Comparison of ENCODE assay signal across 8 cellular contexts in genomic region chr19:10928563-10929401, GRCh38. TPM values are rescaled to one million over a fixed set of nuclear protein-coding genes. Genes with fewer than 3 reads are reported as not detected.
DNase-seq lines count a peak whose midpoint lies in the region; ATAC-seq and TF ChIP-seq lines count a peak whose summit lies in the region.

TIMM29 (plus strand) TSS chr19:10928811; CDS start chr19:10928823, 12 bp downstream.
YIPF2 (minus strand) TSS chr19:10928639; CDS start chr19:10928410, 229 bp downstream.

- H3K27me3 ChIP-seq in hepatocyte = no peaks in the 10 kb centered on the region

- peak within 1 kb of the TSS; percentile 88 for H3K4me3 ChIP-seq in astrocyte of the cerebellum (ENCODE audit: low read depth, low read length)
- peak within 1 kb of the TSS; percentile 65 for H3K4me3 ChIP-seq in hepatocyte

- peaks cover 65% of the 10 kb centered on the region for H3K79me2 ChIP-seq in hepatocyte

- TF ChIP-seq CTCF in astrocyte of the cerebellum (IDR thresholded peaks at IDR 0.05; ENCODE audit: low read depth, low read length, missing control alignments) = no peak
- TF ChIP-seq CTCF in hepatocyte (IDR thresholded peaks at IDR 0.05; ENCODE audit: poor library complexity) = no peak

- H3K4me1 ChIP-seq in hepatocyte (ENCODE audit: insufficient read depth) = peaks cover 12% of the 10 kb centered on the region

- peaks cover 4% of the 10 kb centered on the region for H4K20me1 ChIP-seq in hepatocyte (ENCODE audit: insufficient read depth, poor library complexity, severe bottlenecking)

- WGBS in hepatocyte (ENCODE audit: low lambda C conversion rate, missing lambda C conversion rate) = 3% methylated on average over 54 of the region's 96 CpGs

- H3K9me2 ChIP-seq in hepatocyte (replicated peaks; ENCODE audit: insufficient read depth) = no peaks in the 10 kb centered on the region

- no peaks in the 10 kb centered on the region for H3K36me3 ChIP-seq in hepatocyte (replicated peaks; ENCODE audit: insufficient read depth, low read depth)

- no peaks in the 10 kb centered on the region for H3K9me3 ChIP-seq in hepatocyte (ENCODE audit: low read depth)

- DNase-seq in NCI-H2029 (lab: John Stamatoyannopoulos, UW) (peak; percentile 98), T-helper 22 cell (ENCODE audit: low read depth) (peak; percentile 91), astrocyte of the cerebellum (ENCODE audit: low read depth) (peak; percentile 96), hepatocyte (ENCODE audit: low spot score) (peak; percentile 99), renal cortical epithelial cell (ENCODE audit: low read depth) (peak; percentile 96)

- peak within 1 kb of the TSS; percentile 76 for H3K27ac ChIP-seq in hepatocyte

- peak within 1 kb of the TSS; percentile 97 for H3K4me2 ChIP-seq in hepatocyte

- ATAC-seq in GM18498 (IDR thresholded peaks at IDR 0.05; ENCODE audit: unreplicated experiment) (peak; percentile 76), HG02970 (IDR thresholded peaks at IDR 0.05; ENCODE audit: low FRiP score, unreplicated experiment) (peak; percentile 80), GM21367 (IDR thresholded peaks at IDR 0.05; ENCODE audit: unreplicated experiment) (no peak)

- peak within 1 kb of the TSS; percentile 60 for H2AFZ ChIP-seq in hepatocyte

- in situ Hi-C loops in astrocyte of the cerebellum (cut with HindIII; ENCODE audit: low sequenced_read_pairs) = no loop called here

RNA-seq across cellular contexts. Expression of gene TIMM29, which starts in this region (rescaled TPM):
- total RNA-seq in hepatocyte (19.4 and 36.2 TPM in 2 replicates), renal cortical epithelial cell (38.9 and 48.6 TPM in 2 replicates)
- 23.0 and 24.1 TPM in 2 replicates for polyA plus RNA-seq in hepatocyte

RNA-seq across cellular contexts. Expression of gene YIPF2, which starts in this region (rescaled TPM):
- total RNA-seq in hepatocyte (115 and 123 TPM in 2 replicates), renal cortical epithelial cell (67.5 and 148 TPM in 2 replicates)
- polyA plus RNA-seq in hepatocyte = 80.3 and 88.3 TPM in 2 replicates
